In the genomic region with DNA sequence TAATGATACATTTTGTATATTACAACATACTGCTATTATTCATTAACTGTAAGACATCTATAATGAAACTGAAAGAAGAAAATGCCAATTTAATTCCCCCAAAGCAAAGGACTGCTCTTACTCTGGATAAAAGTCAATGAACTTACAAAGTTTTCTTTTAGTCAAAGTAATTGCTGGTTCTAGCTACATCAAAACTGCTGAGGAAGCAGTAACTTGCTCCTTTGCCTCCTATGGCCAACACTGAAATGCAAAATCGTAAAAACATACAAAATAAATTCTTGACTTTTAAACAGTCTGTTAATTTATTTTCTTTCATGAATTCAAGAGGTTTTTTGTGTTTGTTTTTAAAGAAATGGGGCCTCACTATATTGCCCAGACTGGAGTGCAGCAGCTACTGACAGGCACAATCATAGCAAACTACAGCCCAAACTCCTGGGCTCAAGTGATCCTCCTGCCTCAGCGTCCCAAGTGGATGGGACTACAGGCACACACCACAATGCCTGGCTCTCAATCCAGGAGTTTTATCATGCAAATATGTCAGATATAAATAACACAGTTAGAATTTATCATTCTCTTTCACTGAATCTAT, we compare ENCODE assay signal across 23 cellular contexts. TPM values are rescaled to one million over a fixed set of nuclear protein-coding genes. Genes with fewer than 3 reads are reported as not detected.
A peak's percentile ranks its signal among the peaks of the same experiment; 100 is the strongest.
DNase-seq lines count a peak whose midpoint lies in the region; ATAC-seq, FAIRE-seq and TF ChIP-seq lines count a peak whose summit lies in the region.
"Had no signal": no experiment of that assay in that cellular context is flagged by ENCODE, and none has a peak within 500 bp of the region (broad histone marks: within the 10 kb centered on the region; RNA-seq: fewer than 3 reads in every experiment).

No MANE protein-coding gene starts in this region.

- peaks cover 13% of the 10 kb centered on the region for H3K4me1 Mint-ChIP-seq in WTC11
- H3K4me1 Mint-ChIP-seq: CD4-positive, alpha-beta memory T cell; H9 had no signal

- CTCF ChIA-PET in A549 (lab: Yijun Ruan, JAX): interaction anchor here (4.3 kb wide), 1 partner anchor 11 kb away, joined by 18 read pairs; no protein-coding TSS in a partner anchor
- CTCF ChIA-PET in WTC11 (lab: Charles Lee): interaction anchor here (0.7 to 1.7 kb wide), 2 partner anchors 11 to 24 kb away, joined by 3 to 5 read pairs; partner anchors contain the start of gene TMEM50B
- CTCF ChIA-PET in HepG2 (lab: Yijun Ruan, JAX; ENCODE audit: low intra/inter-chr PET ratio, low total read pairs): no interaction called here

- no peak overlapping the region for H3K4me3 Mint-ChIP-seq in WTC11
- H3K4me3 Mint-ChIP-seq: CD4-positive, alpha-beta memory T cell; H9 had no signal

- peaks cover 2% of the 10 kb centered on the region; the same call in 1 of the 2 replicates for H3K36me3 Mint-ChIP-seq in WTC11

- no peak overlapping the region for H3K9ac ChIP-seq in HepG2 (ENCODE audit: insufficient read depth, low read depth, low read length)
- H3K9ac ChIP-seq: GM23248 had no signal

- FAIRE-seq in A549 (lab: Jason Lieb, UNC): no peak
- FAIRE-seq in GM18507 (lab: Jason Lieb, UNC): peak; percentile 41
- no peak for FAIRE-seq in HepG2 (lab: Jason Lieb, UNC)

- TF ChIP-seq POLR2A in A549 (IDR thresholded peaks at IDR 0.05; ENCODE audit: low read length): no peak
- no peak for TF ChIP-seq POLR2A in HepG2 (IDR thresholded peaks at IDR 0.05; ENCODE audit: insufficient read depth in 1 of 2, low read depth in 2 of 2, low read length in 2 of 2)

- H3K79me2 ChIP-seq in HepG2 (ENCODE audit: insufficient read depth, low read length): no peaks in the 10 kb centered on the region

- POLR2A ChIA-PET in A549 (lab: Yijun Ruan, JAX): no interaction called here
- POLR2A ChIA-PET in WTC11 (lab: Charles Lee): no interaction called here
- POLR2A ChIA-PET in HepG2 (lab: Yijun Ruan, JAX): no interaction called here

- TF ChIP-seq CTCF in A549 (IDR thresholded peaks at IDR 0.05): no peak
- TF ChIP-seq CTCF in WTC11 (IDR thresholded peaks at IDR 0.05): no peak
- no peak for TF ChIP-seq CTCF in HepG2 (CRISPR knock-in tag; IDR thresholded peaks at IDR 0.05)

- in situ Hi-C loops in HepG2 (cut with HindIII; ENCODE audit: extremely low pct_ligation_motif_present, low pct_unique_long_range_greater_than_20kb): no loop called here

- H3K27ac ChIP-seq in A549 (no peak overlapping the region), HepG2 (ENCODE audit: extremely low read length, insufficient read depth, low read length) (no peak overlapping the region)
- H3K27ac ChIP-seq: GM23248, SK-N-MC had no signal

- no peaks in the 10 kb centered on the region for H3K9me3 ChIP-seq in A549
- H3K9me3 ChIP-seq in HepG2 (ENCODE audit: low read length): no peaks in the 10 kb centered on the region
- H3K9me3 ChIP-seq: MG63 had no signal

- H3K4me1 ChIP-seq in A549: peaks cover 13% of the 10 kb centered on the region
- H3K4me1 ChIP-seq in HepG2 (ENCODE audit: insufficient read depth, low read length): peaks cover 14% of the 10 kb centered on the region

- TF ChIP-seq RAD21 in A549 (conservative IDR thresholded peaks at IDR 0.05 in 1 of 2, IDR thresholded peaks at IDR 0.05 in 1 of 2) (no peak), HepG2 (CRISPR knock-in tag; IDR thresholded peaks at IDR 0.05) (no peak)

- no peaks in the 10 kb centered on the region for H3K9me3 Mint-ChIP-seq in WTC11
- H3K9me3 Mint-ChIP-seq: CD4-positive, alpha-beta memory T cell; H9 had no signal

- H4K20me1 ChIP-seq in HepG2 (ENCODE audit: insufficient read depth, low read length): no peaks in the 10 kb centered on the region

- peak overlapping the region; percentile 2; the same call in 1 of the 2 replicates for H3K27ac Mint-ChIP-seq in WTC11
- H3K27ac Mint-ChIP-seq: CD4-positive, alpha-beta memory T cell had no signal

- DNase-seq in A549 (ENCODE audit: low read depth in 1 of 2, low spot score in 1 of 2): no peak
- DNase-seq in GM18507 (ENCODE audit: extremely low spot score, insufficient read length, low read depth): no peak
- DNase-seq in WTC11 (ENCODE audit: low spot score): no peak
- DNase-seq in HepG2 (ENCODE audit: low spot score): no peak
- no peak for DNase-seq in HCEC 1CT
- DNase-seq: C1 segment of cervical spinal cord; CD4-positive, alpha-beta memory T cell; COR-L47; DMS53; GM23248; H9; KG1; MG63; NCI-H1105 treated with DMSO at 0.1 percent for 48 hours; NCI-H146; NCI-H1930; NCI-H446; NCI-H524 treated with DMSO at 0.1 percent for 48 hours; SHP77 treated with DMSO at 0.1 percent for 48 hours had no signal

- H3K27me3 ChIP-seq in HepG2 (ENCODE audit: control insufficient read depth in 1 of 2, insufficient read depth in 2 of 2, low read length in 2 of 2): no peaks in the 10 kb centered on the region
- H3K27me3 ChIP-seq: MG63 had no signal

- H2AFZ ChIP-seq in HepG2 (ENCODE audit: low read length): no peak overlapping the region
- H2AFZ ChIP-seq: GM23248 had no signal

- intact Hi-C loops in HepG2 (cut with micrococcal nuclease; ENCODE audit: unreplicated experiment): no loop called here

- no peaks in the 10 kb centered on the region for H3K27me3 Mint-ChIP-seq in WTC11 (ENCODE audit: low read depth)
- H3K27me3 Mint-ChIP-seq: CD4-positive, alpha-beta memory T cell had no signal

- H3K36me3 ChIP-seq in HepG2 (replicated peaks in 1 of 2; ENCODE audit: control insufficient read depth in 1 of 2, insufficient read depth in 2 of 2, low read length in 2 of 2): peaks cover 1 to 27% of the 10 kb centered on the region in 2 experiments; a peak in 2 of 5 replicates
- H3K36me3 ChIP-seq: MG63 had no signal

- ATAC-seq in A549 (no peak), WTC11 (no peak), HepG2 (no peak), GM18519 (IDR thresholded peaks at IDR 0.05; ENCODE audit: low FRiP score, unreplicated experiment) (no peak), GM19351 (IDR thresholded peaks at IDR 0.05; ENCODE audit: unreplicated experiment) (no peak)
- ATAC-seq: Panc1 had no signal

- TF ChIP-seq EP300 in A549 (IDR thresholded peaks at IDR 0.05) (no peak), HepG2 (IDR thresholded peaks at IDR 0.05; ENCODE audit: low read depth in 2 of 2, low read length in 2 of 2) (no peak), HepG2 (CRISPR knock-in tag; IDR thresholded peaks at IDR 0.05; ENCODE audit: borderline replicate concordance) (no peak)

- no peak overlapping the region for H3K4me2 ChIP-seq in A549
- no peak overlapping the region for H3K4me2 ChIP-seq in HepG2 (ENCODE audit: low read depth, low read length)

- WGBS in A549 (ENCODE audit: missing lambda C conversion rate): 75% methylated on average over 2 of the region's 2 CpGs
- WGBS in HepG2 (ENCODE audit: low lambda C conversion rate): 86% methylated on average over 2 of the region's 2 CpGs

- no peak overlapping the region for H3K4me3 ChIP-seq in A549
- H3K4me3 ChIP-seq in HepG2 (replicated peaks in 1 of 3; ENCODE audit: insufficient read depth in 1 of 3, low read depth in 2 of 3, low read length in 3 of 3): no peak overlapping the region
- H3K4me3 ChIP-seq: GM23248, MG63, SK-N-MC had no signal

- no TSS peak for BruUV-seq in HepG2 (replicated peaks; lab: Mats Ljungman, UMichigan)

RNA-seq across cellular contexts. Expression of gene TMEM50B, which starts 23.8 kb away (rescaled TPM):
- polyA plus RNA-seq in A549 (2011; rRNA removed) (17.6 and 19.4 TPM in 2 replicates), A549 (2017; fragmentation: RNase III; extraction: RNeasy Plus Mini Kit Qiagen cat#74134 plus additional on column Dnase treatment) (10.1 to 12.1 TPM (median 11.1 TPM) in 3 replicates), HepG2 (2011; rRNA removed) (45.4 and 46.3 TPM in 2 replicates)
- 8.2 and 8.6 TPM in 2 replicates for polyA plus RNA-seq in A549 (2012; cell fraction: cytosol; rRNA removed)
- polyA plus RNA-seq in A549 (2012; cell fraction: nucleus; rRNA removed): 14.6 and 24.9 TPM in 2 replicates
- 2.8 TPM in 2 replicates for polyA minus RNA-seq in A549 (2011; rRNA and poly(A)+ RNA removed)
- total RNA-seq in WTC11 (2021) (21.0 to 26.0 TPM (median 25.4 TPM) in 3 replicates), HepG2 (2016; rRNA removed; fragmentation: Illumina TruSeq; extraction: Trizol) (13.9 and 29.9 TPM in 2 replicates)
- 12.1 and 12.6 TPM in 2 replicates for total RNA-seq in HepG2 (2016; cell fraction: cytosol; rRNA removed; fragmentation: Illumina TruSeq; extraction: Trizol; ENCODE audit: low read depth)
- total RNA-seq in HepG2 (2016; cell fraction: insoluble cytoplasmic fraction; rRNA removed; fragmentation: Illumina TruSeq; extraction: Trizol): 18.2 and 31.9 TPM in 2 replicates
- 17.4 and 19.9 TPM in 2 replicates for total RNA-seq in HepG2 (2016; cell fraction: membrane; rRNA removed; fragmentation: Illumina TruSeq; extraction: Trizol)
- 43.0 and 47.6 TPM in 2 replicates for total RNA-seq in HepG2 (2016; cell fraction: nucleus; rRNA removed; fragmentation: Illumina TruSeq; extraction: Trizol)
- polyA plus RNA-seq in HepG2 (2011; cell fraction: cytosol; rRNA removed): 8.9 and 18.9 TPM in 2 replicates
- 109 and 139 TPM in 2 replicates for polyA plus RNA-seq in HepG2 (2011; cell fraction: nucleus; rRNA removed)
- 15.9 and 21.7 TPM in 2 replicates for polyA plus RNA-seq in HepG2 (2012)
- polyA plus RNA-seq in HepG2 (2016; cell fraction: cytosol; fragmentation: Illumina TruSeq; extraction: Trizol; ENCODE audit: low read depth): 10.5 and 13.5 TPM in 2 replicates
- polyA plus RNA-seq in HepG2 (2016; cell fraction: insoluble cytoplasmic fraction; fragmentation: Illumina TruSeq; extraction: Trizol; ENCODE audit: low read depth): 14.7 and 18.5 TPM in 2 replicates
- 14.4 and 16.8 TPM in 2 replicates for polyA plus RNA-seq in HepG2 (2016; cell fraction: membrane; fragmentation: Illumina TruSeq; extraction: Trizol; ENCODE audit: low read depth)
- 104 and 105 TPM in 2 replicates for polyA plus RNA-seq in HepG2 (2016; cell fraction: nucleus; fragmentation: Illumina TruSeq; extraction: Trizol; ENCODE audit: insufficient read depth, low read depth)
- 4.7 and 5.8 TPM in 2 replicates for polyA minus RNA-seq in HepG2 (2011; rRNA and poly(A)+ RNA removed; ENCODE audit: low replicate concordance)
- 3.8 and 6.8 TPM in 2 replicates for polyA minus RNA-seq in HepG2 (2011; cell fraction: cytosol; rRNA and poly(A)+ RNA removed)
- polyA minus RNA-seq in HepG2 (2011; cell fraction: nucleus; rRNA and poly(A)+ RNA removed): 23.4 and 29.6 TPM in 2 replicates

RNA-seq across cellular contexts. Expression of gene DNAJC28, which starts 35.6 kb away (rescaled TPM):
- polyA plus RNA-seq in A549 (2011; rRNA removed) (0.83 and 1.1 TPM in 2 replicates), A549 (2017; fragmentation: RNase III; extraction: RNeasy Plus Mini Kit Qiagen cat#74134 plus additional on column Dnase treatment) (0.51 to 1.0 TPM (median 0.75 TPM) in 3 replicates), HepG2 (2011; rRNA removed) (1.1 and 1.5 TPM in 2 replicates)
- 0.08 and 0.12 TPM in 2 replicates for polyA plus RNA-seq in A549 (2012; cell fraction: cytosol; rRNA removed)
- polyA plus RNA-seq in A549 (2012; cell fraction: nucleus; rRNA removed): 0.05 TPM in 1 of 2 replicates, not detected in the other
- not detected in 2 replicates for polyA minus RNA-seq in A549 (2011; rRNA and poly(A)+ RNA removed)
- total RNA-seq in WTC11 (2021) (2.6 to 4.0 TPM (median 3.5 TPM) in 3 replicates), HepG2 (2016; rRNA removed; fragmentation: Illumina TruSeq; extraction: Trizol) (2.5 and 3.3 TPM in 2 replicates)
- 0.35 and 0.71 TPM in 2 replicates for total RNA-seq in HepG2 (2016; cell fraction: cytosol; rRNA removed; fragmentation: Illumina TruSeq; extraction: Trizol; ENCODE audit: low read depth)
- 2.5 and 2.7 TPM in 2 replicates for total RNA-seq in HepG2 (2016; cell fraction: insoluble cytoplasmic fraction; rRNA removed; fragmentation: Illumina TruSeq; extraction: Trizol)
- 1.2 and 1.7 TPM in 2 replicates for total RNA-seq in HepG2 (2016; cell fraction: membrane; rRNA removed; fragmentation: Illumina TruSeq; extraction: Trizol)
- total RNA-seq in HepG2 (2016; cell fraction: nucleus; rRNA removed; fragmentation: Illumina TruSeq; extraction: Trizol): 1.7 and 3.3 TPM in 2 replicates
- polyA plus RNA-seq in HepG2 (2011; cell fraction: cytosol; rRNA removed): 0.54 and 1.0 TPM in 2 replicates
- 0.63 and 1.3 TPM in 2 replicates for polyA plus RNA-seq in HepG2 (2011; cell fraction: nucleus; rRNA removed)
- polyA plus RNA-seq in HepG2 (2012): 1.1 and 1.2 TPM in 2 replicates
- 0.41 and 0.62 TPM in 2 replicates for polyA plus RNA-seq in HepG2 (2016; cell fraction: cytosol; fragmentation: Illumina TruSeq; extraction: Trizol; ENCODE audit: low read depth)
- 2.8 and 2.9 TPM in 2 replicates for polyA plus RNA-seq in HepG2 (2016; cell fraction: insoluble cytoplasmic fraction; fragmentation: Illumina TruSeq; extraction: Trizol; ENCODE audit: low read depth)
- 0.46 and 0.74 TPM in 2 replicates for polyA plus RNA-seq in HepG2 (2016; cell fraction: membrane; fragmentation: Illumina TruSeq; extraction: Trizol; ENCODE audit: low read depth)
- 3.3 and 3.5 TPM in 2 replicates for polyA plus RNA-seq in HepG2 (2016; cell fraction: nucleus; fragmentation: Illumina TruSeq; extraction: Trizol; ENCODE audit: insufficient read depth, low read depth)
- 0.10 and 0.16 TPM in 2 replicates for polyA minus RNA-seq in HepG2 (2011; rRNA and poly(A)+ RNA removed; ENCODE audit: low replicate concordance)
- polyA minus RNA-seq in HepG2 (2011; cell fraction: cytosol; rRNA and poly(A)+ RNA removed): 0.40 and 0.70 TPM in 2 replicates
- 1.8 and 3.1 TPM in 2 replicates for polyA minus RNA-seq in HepG2 (2011; cell fraction: nucleus; rRNA and poly(A)+ RNA removed)

RNA-seq across cellular contexts. Expression of gene IFNGR2, which starts 52.7 kb away (rescaled TPM):
- polyA plus RNA-seq in A549 (2011; rRNA removed) (47.2 and 54.6 TPM in 2 replicates), A549 (2017; fragmentation: RNase III; extraction: RNeasy Plus Mini Kit Qiagen cat#74134 plus additional on column Dnase treatment) (20.8 to 24.2 TPM (median 21.6 TPM) in 3 replicates), HepG2 (2011; rRNA removed) (107 and 117 TPM in 2 replicates)
- polyA plus RNA-seq in A549 (2012; cell fraction: cytosol; rRNA removed): 25.3 and 34.4 TPM in 2 replicates
- 9.5 and 13.0 TPM in 2 replicates for polyA plus RNA-seq in A549 (2012; cell fraction: nucleus; rRNA removed)
- 52.9 and 71.0 TPM in 2 replicates for polyA minus RNA-seq in A549 (2011; rRNA and poly(A)+ RNA removed)
- total RNA-seq in WTC11 (2021) (34.1 to 37.3 TPM (median 35.7 TPM) in 3 replicates), HepG2 (2016; rRNA removed; fragmentation: Illumina TruSeq; extraction: Trizol) (50.3 and 61.3 TPM in 2 replicates)
- total RNA-seq in HepG2 (2016; cell fraction: cytosol; rRNA removed; fragmentation: Illumina TruSeq; extraction: Trizol; ENCODE audit: low read depth): 140 and 148 TPM in 2 replicates
- 49.5 and 63.1 TPM in 2 replicates for total RNA-seq in HepG2 (2016; cell fraction: insoluble cytoplasmic fraction; rRNA removed; fragmentation: Illumina TruSeq; extraction: Trizol)
- 200 and 205 TPM in 2 replicates for total RNA-seq in HepG2 (2016; cell fraction: membrane; rRNA removed; fragmentation: Illumina TruSeq; extraction: Trizol)
- total RNA-seq in HepG2 (2016; cell fraction: nucleus; rRNA removed; fragmentation: Illumina TruSeq; extraction: Trizol): 31.5 and 38.1 TPM in 2 replicates
- 81.1 and 96.5 TPM in 2 replicates for polyA plus RNA-seq in HepG2 (2011; cell fraction: cytosol; rRNA removed)
- polyA plus RNA-seq in HepG2 (2011; cell fraction: nucleus; rRNA removed): 29.9 and 35.2 TPM in 2 replicates
- 58.6 and 61.4 TPM in 2 replicates for polyA plus RNA-seq in HepG2 (2012)
- 168 and 186 TPM in 2 replicates for polyA plus RNA-seq in HepG2 (2016; cell fraction: cytosol; fragmentation: Illumina TruSeq; extraction: Trizol; ENCODE audit: low read depth)
- 61.0 and 68.1 TPM in 2 replicates for polyA plus RNA-seq in HepG2 (2016; cell fraction: insoluble cytoplasmic fraction; fragmentation: Illumina TruSeq; extraction: Trizol; ENCODE audit: low read depth)
- 212 and 216 TPM in 2 replicates for polyA plus RNA-seq in HepG2 (2016; cell fraction: membrane; fragmentation: Illumina TruSeq; extraction: Trizol; ENCODE audit: low read depth)
- 64.8 and 65.1 TPM in 2 replicates for polyA plus RNA-seq in HepG2 (2016; cell fraction: nucleus; fragmentation: Illumina TruSeq; extraction: Trizol; ENCODE audit: insufficient read depth, low read depth)
- polyA minus RNA-seq in HepG2 (2011; rRNA and poly(A)+ RNA removed; ENCODE audit: low replicate concordance): 86.4 and 152 TPM in 2 replicates
- polyA minus RNA-seq in HepG2 (2011; cell fraction: cytosol; rRNA and poly(A)+ RNA removed): 57.1 and 57.5 TPM in 2 replicates
- 23.6 and 27.8 TPM in 2 replicates for polyA minus RNA-seq in HepG2 (2011; cell fraction: nucleus; rRNA and poly(A)+ RNA removed)
